In genomic region chr6:43666181-43666920, GRCh38 we compare ENCODE assay signal across 1 cellular context.
TF ChIP-seq lines count a peak whose summit lies in the region.

No MANE protein-coding gene starts in this region.

TF ChIP-seq in H1, 55 proteins besides CTCF, POLR2A, EP300 and RAD21:
- 0 out of 2 replicates have a peak, but pooled peaks have one; percentile 3 for TF ChIP-seq SP4 (IDR thresholded peaks at IDR 0.05; ENCODE audit: low read length)
- TF ChIP-seq TBP (IDR thresholded peaks at IDR 0.05; ENCODE audit: low read depth, low read length), result no peak
- no peak for TF ChIP-seq SAP30 (IDR thresholded peaks at IDR 0.05; ENCODE audit: insufficient read depth, insufficient replicate concordance, low read length)
- no peak for TF ChIP-seq ZNF274 (IDR thresholded peaks at IDR 0.05; ENCODE audit: borderline replicate concordance, extremely low read depth, low read length)
- no peak for TF ChIP-seq TAF1 (IDR thresholded peaks at IDR 0.05; ENCODE audit: low read depth, low read length)
- TF ChIP-seq RXRA (IDR thresholded peaks at IDR 0.05; ENCODE audit: insufficient read depth, low read depth, low read length), result no peak
